In genomic region chr17:39653662-39654331, GRCh38 we compare ENCODE assay signal across 8 cellular contexts. TPM values are rescaled to one million over a fixed set of nuclear protein-coding genes. Genes with fewer than 3 reads are reported as not detected.
A peak's percentile ranks its signal among the peaks of the same experiment; 100 is the strongest.
DNase-seq lines count a peak whose midpoint lies in the region; ATAC-seq and TF ChIP-seq lines count a peak whose summit lies in the region.

No MANE protein-coding gene starts in this region.

- peak; percentile 76 for DNase-seq in DMS 273 (lab: John Stamatoyannopoulos, UW; ENCODE audit: unreplicated experiment)
- DNase-seq in DMS 273 treated with DMSO at 0.1 percent for 48 hours (lab: John Stamatoyannopoulos, UW) = no peak
- peak; percentile 40 for DNase-seq in MV-4-11 (lab: John Stamatoyannopoulos, UW)
- DNase-seq in activated CD4-positive, alpha-beta T cell treated with anti-CD3 and anti-CD28 coated beads, Interleukin-2, amount 50 U/mL, for 24 hours (ENCODE audit: low read depth in 1 of 2, low spot score in 1 of 2) = peak; percentile 68 to 75
- DNase-seq in colonic mucosa = peak; percentile 90
- DNase-seq in memory B cell (ENCODE audit: low spot score in 2 of 2) = peak; percentile 68 to 72
- DNase-seq in stimulated activated CD8-positive, alpha-beta memory T cell treated with anti-CD3 and anti-CD28 coated beads, Interleukin-4, amount 100 ng/mL, for 1 hour (ENCODE audit: low read depth in 2 of 2, low spot score in 1 of 2) = peak; percentile 47 to 65

- H3K4me3 ChIP-seq in colonic mucosa = no peak overlapping the region

- H3K27ac Mint-ChIP-seq in memory B cell = no peak overlapping the region

- H3K36me3 ChIP-seq in colonic mucosa = no peaks in the 10 kb centered on the region

- peaks cover 30% of the 10 kb centered on the region for H3K4me1 Mint-ChIP-seq in memory B cell

- H3K9me3 Mint-ChIP-seq in memory B cell = no peaks in the 10 kb centered on the region

- peaks cover 17% of the 10 kb centered on the region for H3K36me3 Mint-ChIP-seq in memory B cell

- H3K27ac ChIP-seq in colonic mucosa = no peak overlapping the region

- H3K27me3 ChIP-seq in colonic mucosa = no peaks in the 10 kb centered on the region

- ATAC-seq in memory B cell (ENCODE audit: low read depth) = peak; percentile 86
- no peak for ATAC-seq in GM21447 (IDR thresholded peaks at IDR 0.05; ENCODE audit: unreplicated experiment)

- intact Hi-C loops in colonic mucosa (cut with DNase I) = no loop called here

- peak overlapping the region; percentile 31 to 34 for H3K9ac ChIP-seq in colonic mucosa (ENCODE audit: low read depth in 2 of 2, low read length in 2 of 2)

- no peaks in the 10 kb centered on the region for H3K9me3 ChIP-seq in colonic mucosa

- peak; percentile 88 for TF ChIP-seq CTCF in colonic mucosa (IDR thresholded peaks at IDR 0.05)

- no peaks in the 10 kb centered on the region for H3K27me3 Mint-ChIP-seq in memory B cell

- H3K4me3 Mint-ChIP-seq in memory B cell = no peak overlapping the region

- peaks cover 30% of the 10 kb centered on the region for H3K4me1 ChIP-seq in colonic mucosa

RNA-seq across cellular contexts. Expression of gene TCAP, which starts 11.4 kb away (rescaled TPM):
- 1 to 10 TPM in 1 of 2 donors, under 1 TPM in 1; 0.49 to 1.2 TPM for total RNA-seq in colonic mucosa

RNA-seq across cellular contexts. Expression of gene PNMT, which starts 14.5 kb away (rescaled TPM):
- under 1 TPM in 1 of 2 donors, not detected in 1; 0.47 TPM for total RNA-seq in colonic mucosa

RNA-seq across cellular contexts. Expression of gene STARD3, which starts 16.9 kb away (rescaled TPM):
- 10 to 100 TPM; 30.0 to 41.3 TPM for total RNA-seq in colonic mucosa

RNA-seq across cellular contexts. Expression of gene PPP1R1B, which starts 27.0 kb away (rescaled TPM):
- 100 to 1,000 TPM; 331 to 350 TPM for total RNA-seq in colonic mucosa

RNA-seq across cellular contexts. Expression of gene PGAP3, which starts 34.1 kb away (rescaled TPM):
- total RNA-seq in colonic mucosa = 10 to 100 TPM; 37.3 to 42.0 TPM
